In the genomic region with DNA sequence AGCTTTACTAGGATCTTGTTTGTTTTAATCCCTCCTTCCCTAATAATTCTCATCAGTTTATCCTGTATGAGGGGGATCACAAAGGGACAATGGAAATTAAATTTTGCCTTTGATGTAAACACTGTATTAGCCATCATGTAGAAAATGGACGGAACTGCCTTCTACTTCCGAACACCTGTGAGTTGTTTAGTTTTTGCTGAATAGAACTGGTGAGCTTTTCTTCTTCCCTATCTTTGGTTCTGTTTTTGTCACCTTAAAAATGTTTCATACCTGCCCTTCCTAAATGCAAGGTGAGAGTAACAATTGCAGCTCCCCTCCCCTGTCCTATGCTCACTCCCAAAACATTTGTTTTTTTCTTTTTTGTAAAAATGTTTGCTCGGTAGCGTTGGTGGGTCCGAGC, we compare ENCODE assay signal across 1 cellular context.
TF ChIP-seq lines count a peak whose summit lies in the region.

No MANE protein-coding gene starts in this region.

TF ChIP-seq in H1, 55 proteins besides CTCF, POLR2A, EP300 and RAD21 (continued from another document):
- TF ChIP-seq NANOG (IDR thresholded peaks at IDR 0.05; ENCODE audit: insufficient read depth, low read depth, low read length, poor library complexity, severe bottlenecking) (no peak), RFX5 (IDR thresholded peaks at IDR 0.05; ENCODE audit: borderline replicate concordance, low read depth, low read length) (no peak), BRCA1 (IDR thresholded peaks at IDR 0.05; ENCODE audit: low read depth, low read length) (no peak), KDM5A (IDR thresholded peaks at IDR 0.05; ENCODE audit: low read length) (no peak), MAFK (IDR thresholded peaks at IDR 0.05; ENCODE audit: low read depth, low read length) (no peak), EGR1 (IDR thresholded peaks at IDR 0.05; ENCODE audit: borderline replicate concordance, low read depth, low read length) (no peak)
- TF ChIP-seq, protein P1, sequence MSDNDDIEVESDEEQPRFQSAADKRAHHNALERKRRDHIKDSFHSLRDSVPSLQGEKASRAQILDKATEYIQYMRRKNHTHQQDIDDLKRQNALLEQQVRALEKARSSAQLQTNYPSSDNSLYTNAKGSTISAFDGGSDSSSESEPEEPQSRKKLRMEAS (IDR thresholded peaks at IDR 0.05) = no peak
TF ChIP-seq in H1: peak in this region for 0.
